25 cellular contexts compared by ENCODE assay signal in genomic region chr9:97769208-97769607, GRCh38.
"Had no signal": no experiment of that assay in that cellular context is flagged by ENCODE, and none has a peak within 500 bp of the region (broad histone marks: within the 10 kb centered on the region; RNA-seq: fewer than 3 reads in every experiment).

No MANE protein-coding gene starts in this region.

- H3K4me1 Mint-ChIP-seq: activated B cell treated with CpG ODN at 0.5 μM for 24 hours; activated CD4-positive, alpha-beta T cell treated with anti-CD3 and anti-CD28 coated beads for 36 hours; activated naive CD8-positive, alpha-beta T cell treated with anti-CD3 and anti-CD28 coated beads for 36 hours; natural killer cell; stimulated activated memory B cell treated with anti-CD40 and anti-IgM and Interleukin-4, amounts not matched to agents 10 μg/mL and 1 μg/mL and 100 μg/mL, for 72 hours had no signal

- H3K4me1 ChIP-seq: right lobe of liver had no signal

- H3K36me3 Mint-ChIP-seq: activated naive CD8-positive, alpha-beta T cell treated with anti-CD3 and anti-CD28 coated beads for 36 hours; mesothelial cell of epicardium; natural killer cell; stimulated activated memory B cell treated with anti-CD40 and anti-IgM and Interleukin-4, amounts not matched to agents 10 μg/mL and 1 μg/mL and 100 μg/mL, for 72 hours had no signal

- H3K9me3 Mint-ChIP-seq: activated B cell treated with CpG ODN at 0.5 μM for 24 hours; activated naive CD8-positive, alpha-beta T cell treated with anti-CD3 and anti-CD28 coated beads for 36 hours; activated T-cell treated with anti-CD3 and anti-CD28 coated beads, Interleukin-2, amount 50 U/mL, for 4 hours; activated T-helper 2 cell treated with anti-CD3 and anti-CD28 coated beads, Interferon-gamma antibody, Interleukin-2, Interleukin-4, amounts not matched to agents 10 μg/mL and 5 μg/mL and 100 μg/mL, durations not matched to agents 14 hours and 24 hours and 36 hours; mesothelial cell of epicardium; natural killer cell; stimulated activated memory B cell treated with anti-CD40 and anti-IgM and Interleukin-4, amounts not matched to agents 10 μg/mL and 1 μg/mL and 100 μg/mL, for 72 hours had no signal

- ATAC-seq: activated CD4-positive, alpha-beta T cell treated with anti-CD3 and anti-CD28 coated beads for 36 hours; activated T-cell treated with anti-CD3 and anti-CD28 coated beads, Interleukin-2, amount 50 U/mL, for 4 hours; natural killer cell; right lobe of liver; stimulated activated memory B cell treated with anti-CD40 and anti-IgM and Interleukin-4, amounts not matched to agents 10 μg/mL and 1 μg/mL and 100 μg/mL, for 72 hours had no signal

- DNase-seq: activated B cell treated with CpG ODN at 0.5 μM for 24 hours; activated CD4-positive, alpha-beta T cell treated with anti-CD3 and anti-CD28 coated beads for 36 hours; activated CD4-positive, alpha-beta T cell treated with anti-CD3 and anti-CD28 coated beads, Interleukin-2, amount 50 U/mL, for 4 hours; activated CD8-positive, alpha-beta memory T cell treated with anti-CD3 and anti-CD28 coated beads, Interleukin-2, amount 50 U/mL, for 48 hours; activated naive CD4-positive, alpha-beta T cell; activated naive CD8-positive, alpha-beta T cell treated with anti-CD3 and anti-CD28 coated beads for 36 hours; activated T-cell treated with anti-CD3 and anti-CD28 coated beads, Interleukin-2, amount 50 U/mL, for 4 hours; cerebellar nuclear complex; esophagus squamous epithelium; heart left ventricle; kidney; natural killer cell; right lobe of liver; small intestine; stomach; T-helper 9 cell; transverse colon had no signal

- H3K4me3 Mint-ChIP-seq: activated B cell treated with CpG ODN at 0.5 μM for 24 hours; activated CD4-positive, alpha-beta T cell treated with anti-CD3 and anti-CD28 coated beads for 36 hours; activated naive CD8-positive, alpha-beta T cell treated with anti-CD3 and anti-CD28 coated beads for 36 hours; activated T-cell treated with anti-CD3 and anti-CD28 coated beads, Interleukin-2, amount 50 U/mL, for 4 hours; mesothelial cell of epicardium; natural killer cell; stimulated activated memory B cell treated with anti-CD40 and anti-IgM and Interleukin-4, amounts not matched to agents 10 μg/mL and 1 μg/mL and 100 μg/mL, for 72 hours had no signal

- H3K27ac ChIP-seq: coronary artery, heart left ventricle, neutrophil, right lobe of liver, stomach, suprapubic skin, transverse colon, vagina had no signal

- H3K27me3 ChIP-seq: right lobe of liver, suprapubic skin, vagina had no signal

- H3K4me3 ChIP-seq: coronary artery, esophagus squamous epithelium, heart left ventricle, lung, right lobe of liver, stomach, suprapubic skin, transverse colon, vagina had no signal

- H3K27ac Mint-ChIP-seq: activated B cell treated with CpG ODN at 0.5 μM for 24 hours; activated CD4-positive, alpha-beta T cell treated with anti-CD3 and anti-CD28 coated beads for 36 hours; activated naive CD8-positive, alpha-beta T cell treated with anti-CD3 and anti-CD28 coated beads for 36 hours; activated T-helper 2 cell treated with anti-CD3 and anti-CD28 coated beads, Interferon-gamma antibody, Interleukin-2, Interleukin-4, amounts not matched to agents 10 μg/mL and 5 μg/mL and 100 μg/mL, durations not matched to agents 14 hours and 24 hours and 36 hours; mesothelial cell of epicardium; natural killer cell; stimulated activated memory B cell treated with anti-CD40 and anti-IgM and Interleukin-4, amounts not matched to agents 10 μg/mL and 1 μg/mL and 100 μg/mL, for 72 hours had no signal

- H3K36me3 ChIP-seq: esophagus squamous epithelium, heart left ventricle, neutrophil, right lobe of liver, stomach, suprapubic skin, transverse colon, vagina had no signal

- H3K9me3 ChIP-seq: esophagus squamous epithelium, heart left ventricle, neutrophil, right lobe of liver, stomach, suprapubic skin, transverse colon, vagina had no signal
